ENCODE assay signal across 1 cellular context in genomic region chr10:79490400-79491081, GRCh38.
A peak's percentile ranks its signal among the peaks of the same experiment; 100 is the strongest.
TF ChIP-seq lines count a peak whose summit lies in the region.

No MANE protein-coding gene starts in this region.

TF ChIP-seq in GM12878, 131 proteins besides CTCF, POLR2A, EP300 and RAD21 (continued from another document):
- TF ChIP-seq RELB (IDR thresholded peaks at IDR 0.05; ENCODE audit: low read depth): 0 out of 2 replicates have a peak, but pooled peaks have one; percentile 17
